ENCODE assay signal across 10 cellular contexts in the genomic region with DNA sequence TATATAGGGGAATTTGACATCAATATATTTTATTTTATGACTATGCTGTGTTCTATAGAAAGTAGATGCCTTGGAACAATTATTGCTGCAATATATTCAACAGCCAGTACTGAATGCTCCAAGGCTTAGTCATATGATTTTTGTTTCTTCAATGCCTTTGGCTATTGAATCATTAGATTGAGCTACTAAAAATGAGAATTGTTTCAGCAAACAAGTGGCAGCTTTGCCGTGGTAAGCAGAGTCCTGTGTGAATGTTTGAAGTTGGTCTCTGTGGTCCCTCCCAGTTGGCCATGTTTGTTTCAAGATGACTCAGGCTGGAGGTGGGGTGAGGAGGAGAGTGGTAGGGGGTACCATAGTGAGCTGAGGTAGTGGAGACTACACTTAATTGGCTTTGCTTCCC.
A peak's percentile ranks its signal among the peaks of the same experiment; 100 is the strongest.
DNase-seq lines count a peak whose midpoint lies in the region; ATAC-seq, FAIRE-seq and TF ChIP-seq lines count a peak whose summit lies in the region.
"Had no signal": no experiment of that assay in that cellular context is flagged by ENCODE, and none has a peak within 500 bp of the region (broad histone marks: within the 10 kb centered on the region; RNA-seq: fewer than 3 reads in every experiment).

No MANE protein-coding gene starts in this region.

- peak overlapping the region; percentile 88 for H3K27ac Mint-ChIP-seq in astrocyte (ENCODE audit: unreplicated experiment)

- peaks cover 8% of the 10 kb centered on the region for H3K36me3 ChIP-seq in ACC112 (ENCODE audit: insufficient read depth, low read length)
- no peaks in the 10 kb centered on the region for H3K36me3 ChIP-seq in HEK293 (ENCODE audit: control insufficient read depth in 2 of 2, insufficient read depth in 1 of 2, low read length in 2 of 2)
- no peaks in the 10 kb centered on the region for H3K36me3 ChIP-seq in astrocyte (ENCODE audit: insufficient read depth, low read length)

- peaks cover 3% of the 10 kb centered on the region for H3K27me3 Mint-ChIP-seq in astrocyte (ENCODE audit: low read depth, unreplicated experiment)

- no peaks in the 10 kb centered on the region for H3K79me2 ChIP-seq in ACC112 (ENCODE audit: control insufficient read depth, insufficient read depth, low read length, unreplicated experiment)
- no peaks in the 10 kb centered on the region for H3K79me2 ChIP-seq in astrocyte (ENCODE audit: insufficient read depth, low read length)

- POLR2A ChIA-PET in HEK293 (lab: Yijun Ruan, JAX): no interaction called here

- TF ChIP-seq CTCF in HEK293 (tag by site-specific recombination; IDR thresholded peaks at IDR 0.05) (no peak), astrocyte (IDR thresholded peaks at IDR 0.05; ENCODE audit: insufficient read depth, low read depth, low read length) (no peak)

- H3K4me1 Mint-ChIP-seq in astrocyte (ENCODE audit: low read depth, unreplicated experiment): peaks cover 24% of the 10 kb centered on the region

- peak; percentile 89 for DNase-seq in astrocyte (ENCODE audit: low read depth)
- DNase-seq in kidney tubule cell (ENCODE audit: low spot score): peak; percentile 66
- no peak for DNase-seq in RKO (ENCODE audit: low spot score)
- DNase-seq: activated gamma-delta T cell had no signal

- peak overlapping the region; percentile 38 for H3K9ac ChIP-seq in astrocyte (ENCODE audit: low read length)

- H3K27me3 ChIP-seq in ACC112 (ENCODE audit: insufficient read depth, low read length) (no peaks in the 10 kb centered on the region), astrocyte (ENCODE audit: insufficient read depth, low read length) (no peaks in the 10 kb centered on the region)

- peaks cover 27% of the 10 kb centered on the region for H3K4me1 ChIP-seq in ACC112 (ENCODE audit: control insufficient read depth, insufficient read depth, low read length, unreplicated experiment)
- H3K4me1 ChIP-seq in HEK293 (ENCODE audit: control insufficient read depth, insufficient read depth, low read length): peaks cover 6% of the 10 kb centered on the region; the same call in 1 of the 2 replicates
- peaks cover 20% of the 10 kb centered on the region for H3K4me1 ChIP-seq in astrocyte (ENCODE audit: insufficient read depth, low read length)

- peak; percentile 39 for FAIRE-seq in astrocyte (lab: Jason Lieb, UNC)
- FAIRE-seq: K562 had no signal

- peaks cover 21% of the 10 kb centered on the region for H3K9me3 Mint-ChIP-seq in astrocyte (ENCODE audit: unreplicated experiment)

- H3K36me3 Mint-ChIP-seq in astrocyte (ENCODE audit: low read depth, unreplicated experiment): peaks cover 17% of the 10 kb centered on the region

- H3K4me2 ChIP-seq in astrocyte (ENCODE audit: low read length): peak overlapping the region; percentile 68

- no peaks in the 10 kb centered on the region for H4K20me1 ChIP-seq in astrocyte (ENCODE audit: insufficient read depth, low read length)

- CTCF ChIA-PET in HEK293 (lab: Yijun Ruan, JAX): interaction anchor here (0.6 to 2.1 kb wide), 2 partner anchors 268 to 820 kb away, joined by 3 to 5 read pairs; no protein-coding TSS in a partner anchor

- ATAC-seq in GM21381 (IDR thresholded peaks at IDR 0.05; ENCODE audit: unreplicated experiment) (no peak), HG03196 (IDR thresholded peaks at IDR 0.05; ENCODE audit: unreplicated experiment) (no peak), HG03571 (IDR thresholded peaks at IDR 0.05; ENCODE audit: unreplicated experiment) (no peak)
- ATAC-seq: K562 had no signal

- H3K9me3 ChIP-seq in HEK293 (ENCODE audit: control insufficient read depth, insufficient read depth, low read depth, low read length): no peaks in the 10 kb centered on the region
- no peaks in the 10 kb centered on the region for H3K9me3 ChIP-seq in astrocyte (ENCODE audit: insufficient read depth, low read depth, low read length)

- peak overlapping the region; percentile 18; the same call in 1 of the 2 replicates for H3K4me3 ChIP-seq in ACC112 (ENCODE audit: low read depth, low read length)
- H3K4me3 ChIP-seq in HEK293 (ENCODE audit: low read depth, low read length): no peak overlapping the region
- H3K4me3 ChIP-seq in astrocyte (ENCODE audit: insufficient read depth, low read depth, low read length): no peak overlapping the region
- H3K4me3 ChIP-seq: K562 had no signal

- no peak overlapping the region for H3K4me3 Mint-ChIP-seq in astrocyte (ENCODE audit: unreplicated experiment)

- H2AFZ ChIP-seq in ACC112 (ENCODE audit: low read length, unreplicated experiment): peak overlapping the region; percentile 1
- peak overlapping the region; percentile 9 for H2AFZ ChIP-seq in astrocyte (ENCODE audit: low read depth, low read length)

- H3K27ac ChIP-seq in ACC112 (ENCODE audit: low read depth, low read length): peak overlapping the region; percentile 95
- no peak overlapping the region for H3K27ac ChIP-seq in HEK293 (ENCODE audit: extremely low read depth, low read depth, low read length)
- H3K27ac ChIP-seq in astrocyte (ENCODE audit: low read depth, low read length): peak overlapping the region; percentile 79

TF ChIP-seq in HEK293, 187 proteins besides CTCF, POLR2A, EP300 and RAD21:
- no peak for TF ChIP-seq PRDM4 (tag by site-specific recombination; IDR thresholded peaks at IDR 0.05)
- TF ChIP-seq ZSCAN30 (tag by site-specific recombination; IDR thresholded peaks at IDR 0.05): no peak
- TF ChIP-seq, protein P1, sequence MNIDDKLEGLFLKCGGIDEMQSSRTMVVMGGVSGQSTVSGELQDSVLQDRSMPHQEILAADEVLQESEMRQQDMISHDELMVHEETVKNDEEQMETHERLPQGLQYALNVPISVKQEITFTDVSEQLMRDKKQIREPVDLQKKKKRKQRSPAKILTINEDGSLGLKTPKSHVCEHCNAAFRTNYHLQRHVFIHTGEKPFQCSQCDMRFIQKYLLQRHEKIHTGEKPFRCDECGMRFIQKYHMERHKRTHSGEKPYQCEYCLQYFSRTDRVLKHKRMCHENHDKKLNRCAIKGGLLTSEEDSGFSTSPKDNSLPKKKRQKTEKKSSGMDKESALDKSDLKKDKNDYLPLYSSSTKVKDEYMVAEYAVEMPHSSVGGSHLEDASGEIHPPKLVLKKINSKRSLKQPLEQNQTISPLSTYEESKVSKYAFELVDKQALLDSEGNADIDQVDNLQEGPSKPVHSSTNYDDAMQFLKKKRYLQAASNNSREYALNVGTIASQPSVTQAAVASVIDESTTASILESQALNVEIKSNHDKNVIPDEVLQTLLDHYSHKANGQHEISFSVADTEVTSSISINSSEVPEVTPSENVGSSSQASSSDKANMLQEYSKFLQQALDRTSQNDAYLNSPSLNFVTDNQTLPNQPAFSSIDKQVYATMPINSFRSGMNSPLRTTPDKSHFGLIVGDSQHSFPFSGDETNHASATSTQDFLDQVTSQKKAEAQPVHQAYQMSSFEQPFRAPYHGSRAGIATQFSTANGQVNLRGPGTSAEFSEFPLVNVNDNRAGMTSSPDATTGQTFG (tag by site-specific recombination; IDR thresholded peaks at IDR 0.05; ENCODE audit: borderline replicate concordance): no peak
- TF ChIP-seq GLIS1 (tag by site-specific recombination; IDR thresholded peaks at IDR 0.05): peak; percentile 12; the same call in 1 of the 2 replicates
- TF ChIP-seq HOXA7 (CRISPR knock-in tag; IDR thresholded peaks at IDR 0.05; ENCODE audit: borderline replicate concordance): no peak
